14 cellular contexts compared by ENCODE assay signal in genomic region chr1:154967331-154967950, GRCh38. TPM values are rescaled to one million over a fixed set of nuclear protein-coding genes. Genes with fewer than 3 reads are reported as not detected.
DNase-seq lines count a peak whose midpoint lies in the region; ATAC-seq and TF ChIP-seq lines count a peak whose summit lies in the region.
"Had no signal": no experiment of that assay in that cellular context is flagged by ENCODE, and none has a peak within 500 bp of the region (broad histone marks: within the 10 kb centered on the region; RNA-seq: fewer than 3 reads in every experiment).

No MANE protein-coding gene starts in this region.

- H3K27ac ChIP-seq in ACC112 (ENCODE audit: low read depth, low read length) (peak overlapping the region; percentile 31), Panc1 (ENCODE audit: low read length) (peak overlapping the region; percentile 98), trophoblast cell (ENCODE audit: low read depth, low read length) (peak overlapping the region; percentile 9)

- H3K36me3 ChIP-seq in ACC112 (ENCODE audit: insufficient read depth, low read length), result peaks cover 3% of the 10 kb centered on the region; the same call in 1 of the 2 replicates
- peaks cover 16% of the 10 kb centered on the region for H3K36me3 ChIP-seq in Panc1 (ENCODE audit: control insufficient read depth, insufficient read depth, low read length)
- H3K36me3 ChIP-seq in trophoblast cell (ENCODE audit: control insufficient read depth in 1 of 2, insufficient read depth in 2 of 2, low read length in 2 of 2), result peaks cover 54 to 57% of the 10 kb centered on the region in 2 experiments
- H3K36me3 ChIP-seq: uterus had no signal

- peak overlapping the region; percentile 90; the same call in 1 of the 2 replicates for H3K4me3 ChIP-seq in ACC112 (ENCODE audit: low read depth, low read length)
- H3K4me3 ChIP-seq in Panc1 (ENCODE audit: low read depth in 2 of 2, low read length in 2 of 2), result peak overlapping the region in 1 of 2 experiments; percentile 77; a peak in 2 of 4 replicates
- peak overlapping the region; percentile 96 for H3K4me3 ChIP-seq in epithelial cell of esophagus (ENCODE audit: low read length)
- no peak overlapping the region for H3K4me3 ChIP-seq in trophoblast cell (ENCODE audit: low read depth, low read length)
- H3K4me3 ChIP-seq: dorsolateral prefrontal cortex, uterus had no signal

- no peak overlapping the region for H3K14ac ChIP-seq in trophoblast cell (ENCODE audit: low read length)

- intact Hi-C loops in Panc1 (cut with micrococcal nuclease; ENCODE audit: unreplicated experiment), result no loop called here

- H4K8ac ChIP-seq in trophoblast cell (ENCODE audit: low read depth, low read length), result no peak overlapping the region

- H3K9me3 ChIP-seq in Panc1 (ENCODE audit: control insufficient read depth, insufficient read depth, low read depth, low read length), result no peaks in the 10 kb centered on the region
- peaks cover 2% of the 10 kb centered on the region for H3K9me3 ChIP-seq in trophoblast cell (ENCODE audit: insufficient read depth, low read depth, low read length)
- H3K9me3 ChIP-seq: uterus had no signal

- no peak for ATAC-seq in Panc1

- TF ChIP-seq CTCF in Panc1 (IDR thresholded peaks at IDR 0.05) (no peak), epithelial cell of esophagus (IDR thresholded peaks at IDR 0.05; ENCODE audit: insufficient read depth, low read depth, low read length, missing control alignments) (no peak)

- H2BK12ac ChIP-seq in trophoblast cell (ENCODE audit: low read length), result no peak overlapping the region

- CTCF ChIA-PET in Panc1 (lab: Charles Lee), result no interaction called here

- peak overlapping the region; percentile 15 for H4K91ac ChIP-seq in trophoblast cell (ENCODE audit: low read depth, low read length)

- H3K27me3 ChIP-seq in ACC112 (ENCODE audit: insufficient read depth, low read length) (no peaks in the 10 kb centered on the region), Panc1 (ENCODE audit: control insufficient read depth, insufficient read depth, low read length) (no peaks in the 10 kb centered on the region), trophoblast cell (ENCODE audit: insufficient read depth, low read length) (no peaks in the 10 kb centered on the region)
- H3K27me3 ChIP-seq: dorsolateral prefrontal cortex, uterus had no signal

- no peak overlapping the region for H2BK120ac ChIP-seq in trophoblast cell (ENCODE audit: insufficient read depth, low read length, poor library complexity)

- POLR2A ChIA-PET in Panc1 (lab: Charles Lee), result no interaction called here

- H2BK5ac ChIP-seq in trophoblast cell (ENCODE audit: low read depth, low read length, poor library complexity), result no peak overlapping the region

- peaks cover 50% of the 10 kb centered on the region for H3K79me2 ChIP-seq in ACC112 (ENCODE audit: control insufficient read depth, insufficient read depth, low read length, unreplicated experiment)
- peaks cover 19% of the 10 kb centered on the region for H3K79me2 ChIP-seq in trophoblast cell (ENCODE audit: control insufficient read depth, insufficient read depth, low read length, poor library complexity)

- DNase-seq in Panc1 (ENCODE audit: low read depth, low spot score) (no peak), epithelial cell of esophagus (ENCODE audit: low read depth) (no peak), trophoblast cell (no peak), LoVo (ENCODE audit: low spot score) (no peak), GOT3 (lab: John Stamatoyannopoulos, UW) (no peak), NCI-H1105 treated with DMSO at 0.1 percent for 48 hours (lab: John Stamatoyannopoulos, UW) (no peak), activated gamma-delta T cell (lab: John Stamatoyannopoulos, UW) (no peak)
- DNase-seq: dorsolateral prefrontal cortex, midbrain, NCI-H1105, NCI-H510A treated with DMSO at 0.1 percent for 48 hours, SHP77, uterus had no signal

- H3K4ac ChIP-seq in trophoblast cell (ENCODE audit: low read depth, low read length), result no peak overlapping the region

- H3K4me2 ChIP-seq in trophoblast cell (ENCODE audit: low read length), result no peak overlapping the region

- in situ Hi-C loops in Panc1 (cut with HindIII; ENCODE audit: low pct_unique_long_range_greater_than_20kb, low sequenced_read_pairs), result no loop called here

- BruUV-seq in Panc1 (replicated peaks; lab: Mats Ljungman, UMichigan), result no TSS peak

- H3K23ac ChIP-seq in trophoblast cell (ENCODE audit: low read length), result no peak overlapping the region

- no CpG with 5 or more reads among the region's 5 CpGs for WGBS in trophoblast cell (ENCODE audit: extremely low coverage, insufficient coverage, insufficient read length)

- H3K4me1 ChIP-seq in ACC112 (ENCODE audit: control insufficient read depth, insufficient read depth, low read length, unreplicated experiment) (peaks cover 61% of the 10 kb centered on the region), Panc1 (ENCODE audit: control insufficient read depth, insufficient read depth, low read length) (peaks cover 54% of the 10 kb centered on the region), trophoblast cell (ENCODE audit: control insufficient read depth in 1 of 2, insufficient read depth in 2 of 2, low read length in 2 of 2) (peaks cover 41 to 47% of the 10 kb centered on the region in 2 experiments)

- peaks cover 22% of the 10 kb centered on the region for H3K79me1 ChIP-seq in trophoblast cell (ENCODE audit: low read length)

- H2AFZ ChIP-seq in ACC112 (ENCODE audit: low read length, unreplicated experiment) (no peak overlapping the region), trophoblast cell (ENCODE audit: insufficient read depth, low read length, poor library complexity) (no peak overlapping the region)

- H3K9ac ChIP-seq in trophoblast cell (ENCODE audit: low read length), result no peak overlapping the region

- H4K12ac ChIP-seq in trophoblast cell (ENCODE audit: low read depth, low read length), result no peak overlapping the region

- H2AK5ac ChIP-seq in trophoblast cell (ENCODE audit: low read length), result no peak overlapping the region

- H3K18ac ChIP-seq in trophoblast cell (ENCODE audit: low read length), result no peak overlapping the region

RNA-seq across cellular contexts. Expression of gene SHC1, which starts 3.1 kb away (rescaled TPM):
- 373 TPM for total RNA-seq in Panc1 (2021; ENCODE audit: unreplicated experiment)
- polyA plus RNA-seq in Panc1 (2012; ENCODE audit: insufficient read length), result 479 TPM
- 145 and 150 TPM in 2 replicates for polyA plus RNA-seq in trophoblast cell (2013)

RNA-seq across cellular contexts. Expression of gene PYGO2, which starts 5.9 kb away (rescaled TPM):
- total RNA-seq in Panc1 (2021; ENCODE audit: unreplicated experiment), result 41.1 TPM
- polyA plus RNA-seq in Panc1 (2012; ENCODE audit: insufficient read length), result 27.3 TPM
- 24.3 and 25.1 TPM in 2 replicates for polyA plus RNA-seq in trophoblast cell (2013)

RNA-seq across cellular contexts. Expression of gene CKS1B, which starts 7.0 kb away (rescaled TPM):
- total RNA-seq in Panc1 (2021; ENCODE audit: unreplicated experiment), result 212 TPM
- 156 TPM for polyA plus RNA-seq in Panc1 (2012; ENCODE audit: insufficient read length)
- polyA plus RNA-seq in trophoblast cell (2013), result 329 and 347 TPM in 2 replicates

RNA-seq across cellular contexts. Expression of gene PBXIP1, which starts 11.5 kb away (rescaled TPM):
- total RNA-seq in Panc1 (2021; ENCODE audit: unreplicated experiment), result 40.7 TPM
- 64.9 TPM for polyA plus RNA-seq in Panc1 (2012; ENCODE audit: insufficient read length)
- polyA plus RNA-seq in trophoblast cell (2013), result 24.7 and 25.5 TPM in 2 replicates

RNA-seq across cellular contexts. Expression of gene FLAD1, which starts 15.7 kb away (rescaled TPM):
- 72.8 TPM for total RNA-seq in Panc1 (2021; ENCODE audit: unreplicated experiment)
- polyA plus RNA-seq in Panc1 (2012; ENCODE audit: insufficient read length), result 61.9 TPM
- polyA plus RNA-seq in trophoblast cell (2013), result 27.3 and 32.2 TPM in 2 replicates

Comparison
In these comparisons a context has a peak if more than half of its experiments do, and no peak if none do; other contexts are left out.
1. H3K27ac ChIP-seq: peak in every context shown above with its lines; median percentile 98 in Panc1; 31 in ACC112; 9 in trophoblast cell.